In genomic region chr11:93796832-93797231, GRCh38 we compare ENCODE assay signal across 16 cellular contexts. TPM values are rescaled to one million over a fixed set of nuclear protein-coding genes. Genes with fewer than 3 reads are reported as not detected.
DNase-seq lines count a peak whose midpoint lies in the region; ATAC-seq, FAIRE-seq and TF ChIP-seq lines count a peak whose summit lies in the region.
"Had no signal": no experiment of that assay in that cellular context is flagged by ENCODE, and none has a peak within 500 bp of the region (broad histone marks: within the 10 kb centered on the region; RNA-seq: fewer than 3 reads in every experiment).

No MANE protein-coding gene starts in this region.

- BruUV-seq in endothelial cell of umbilical vein (replicated peaks; lab: Mats Ljungman, UMichigan): no TSS peak

- H3K27me3 Mint-ChIP-seq in activated CD4-positive, alpha-beta memory T cell treated with anti-CD3 and anti-CD28 coated beads for 36 hours: no peaks in the 10 kb centered on the region
- no peaks in the 10 kb centered on the region for H3K27me3 Mint-ChIP-seq in activated CD4-positive, alpha-beta memory T cell treated with anti-CD3 and anti-CD28 coated beads, Interleukin-2, amount 10 ng/mL, durations not matched to agents 7 days and 5 days
- H3K27me3 Mint-ChIP-seq in natural killer cell (ENCODE audit: low read depth in 2 of 2): no peaks in the 10 kb centered on the region
- no peaks in the 10 kb centered on the region for H3K27me3 Mint-ChIP-seq in natural killer cell treated with Interleukin-12 subunit alpha and Interleukin-12 subunit beta and Interleukin-15 and Interleukin-18, amount 100 ng/mL, for 72 hours
- no peaks in the 10 kb centered on the region for H3K27me3 Mint-ChIP-seq in stimulated activated memory B cell treated with anti-CD40 and anti-IgM and Interleukin-4, amounts not matched to agents 10 μg/mL and 1 μg/mL and 100 μg/mL, for 72 hours

- no peak overlapping the region for H3K9ac ChIP-seq in endothelial cell of umbilical vein (replicated peaks; ENCODE audit: extremely low read depth, insufficient read depth, low read length)
- H3K9ac ChIP-seq: BLaER1 had no signal

- H3K9me1 ChIP-seq in endothelial cell of umbilical vein (replicated peaks; ENCODE audit: control insufficient read depth, extremely low read depth, insufficient read depth, low read length): no peaks in the 10 kb centered on the region

- no peak for DNase-seq in activated CD4-positive, alpha-beta memory T cell treated with anti-CD3 and anti-CD28 coated beads for 36 hours
- no peak for DNase-seq in activated CD4-positive, alpha-beta memory T cell treated with anti-CD3 and anti-CD28 coated beads, Interleukin-2, amount 10 ng/mL, durations not matched to agents 7 days and 5 days
- DNase-seq in natural killer cell (no peak), endothelial cell of umbilical vein (ENCODE audit: low read depth, low spot score) (no peak), NCI-H2171 (lab: John Stamatoyannopoulos, UW) (no peak)
- no peak for DNase-seq in natural killer cell treated with Interleukin-12 subunit alpha and Interleukin-12 subunit beta and Interleukin-15 and Interleukin-18, amount 100 ng/mL, for 72 hours (ENCODE audit: low spot score)
- DNase-seq: AML-193, DMS53, GF-D8 had no signal

- H4K20me1 ChIP-seq in endothelial cell of umbilical vein (replicated peaks; ENCODE audit: control insufficient read depth, extremely low read depth, insufficient read depth, low read length): peaks cover 4% of the 10 kb centered on the region

- peaks cover 2% of the 10 kb centered on the region for H3K4me1 Mint-ChIP-seq in activated CD4-positive, alpha-beta memory T cell treated with anti-CD3 and anti-CD28 coated beads for 36 hours (ENCODE audit: low read depth)
- H3K4me1 Mint-ChIP-seq in activated CD4-positive, alpha-beta memory T cell treated with anti-CD3 and anti-CD28 coated beads, Interleukin-2, amount 10 ng/mL, durations not matched to agents 7 days and 5 days: peaks cover 8% of the 10 kb centered on the region
- H3K4me1 Mint-ChIP-seq in natural killer cell: peaks cover 8 to 17% of the 10 kb centered on the region in 2 donors
- peaks cover 0 to 5% of the 10 kb centered on the region in 2 donors for H3K4me1 Mint-ChIP-seq in natural killer cell treated with Interleukin-12 subunit alpha and Interleukin-12 subunit beta and Interleukin-15 and Interleukin-18, amount 100 ng/mL, for 72 hours (ENCODE audit: low read depth in 2 of 2)
- H3K4me1 Mint-ChIP-seq in stimulated activated memory B cell treated with anti-CD40 and anti-IgM and Interleukin-4, amounts not matched to agents 10 μg/mL and 1 μg/mL and 100 μg/mL, for 72 hours: no peaks in the 10 kb centered on the region

- H2AFZ ChIP-seq in endothelial cell of umbilical vein (ENCODE audit: low read depth, low read length): no peak overlapping the region

- no peaks in the 10 kb centered on the region for H3K9me3 Mint-ChIP-seq in activated CD4-positive, alpha-beta memory T cell treated with anti-CD3 and anti-CD28 coated beads for 36 hours
- H3K9me3 Mint-ChIP-seq in activated CD4-positive, alpha-beta memory T cell treated with anti-CD3 and anti-CD28 coated beads, Interleukin-2, amount 10 ng/mL, durations not matched to agents 7 days and 5 days: no peaks in the 10 kb centered on the region
- H3K9me3 Mint-ChIP-seq in natural killer cell: no peaks in the 10 kb centered on the region
- H3K9me3 Mint-ChIP-seq in natural killer cell treated with Interleukin-12 subunit alpha and Interleukin-12 subunit beta and Interleukin-15 and Interleukin-18, amount 100 ng/mL, for 72 hours: no peaks in the 10 kb centered on the region
- no peaks in the 10 kb centered on the region for H3K9me3 Mint-ChIP-seq in stimulated activated memory B cell treated with anti-CD40 and anti-IgM and Interleukin-4, amounts not matched to agents 10 μg/mL and 1 μg/mL and 100 μg/mL, for 72 hours

- no peak for ATAC-seq in natural killer cell
- ATAC-seq in natural killer cell treated with Interleukin-12 subunit alpha and Interleukin-12 subunit beta and Interleukin-15 and Interleukin-18, amount 100 ng/mL, for 72 hours: no peak
- no peak for ATAC-seq in stimulated activated memory B cell treated with anti-CD40 and anti-IgM and Interleukin-4, amounts not matched to agents 10 μg/mL and 1 μg/mL and 100 μg/mL, for 72 hours

- FAIRE-seq in endothelial cell of umbilical vein (lab: Jason Lieb, UNC): peak; percentile 24
- FAIRE-seq: H1 had no signal

- no peaks in the 10 kb centered on the region for H3K4me1 ChIP-seq in endothelial cell of umbilical vein (ENCODE audit: control insufficient read depth, extremely low read depth, insufficient read depth, low read length)
- H3K4me1 ChIP-seq: BLaER1, HAP-1 had no signal

- no peak overlapping the region for H3K4me3 ChIP-seq in endothelial cell of umbilical vein (replicated peaks in 1 of 3; ENCODE audit: insufficient read depth in 1 of 3, low read depth in 1 of 3, low read length in 3 of 3)
- H3K4me3 ChIP-seq: BLaER1, HAP-1 had no signal

- no peak for TF ChIP-seq POLR2A in endothelial cell of umbilical vein (IDR thresholded peaks at IDR 0.05; ENCODE audit: low read depth, low read length)

- H3K27me3 ChIP-seq in endothelial cell of umbilical vein (ENCODE audit: control insufficient read depth in 2 of 2, insufficient read depth in 2 of 2, low read length in 2 of 2): no peaks in the 10 kb centered on the region
- H3K27me3 ChIP-seq: BLaER1 had no signal

- peaks cover 20 to 25% of the 10 kb centered on the region in 2 experiments for H3K36me3 ChIP-seq in endothelial cell of umbilical vein (ENCODE audit: control insufficient read depth in 2 of 2, extremely low read depth in 1 of 2, insufficient read depth in 2 of 2, low read length in 2 of 2)

- H3K27ac ChIP-seq in endothelial cell of umbilical vein (ENCODE audit: insufficient read depth, low read depth, low read length): no peak overlapping the region
- H3K27ac ChIP-seq: 22Rv1, BLaER1 had no signal

- intact Hi-C loops in activated CD4-positive, alpha-beta memory T cell treated with anti-CD3 and anti-CD28 coated beads for 36 hours (cut with micrococcal nuclease): no loop called here
- intact Hi-C loops in natural killer cell (cut with micrococcal nuclease): no loop called here
- intact Hi-C loops in endothelial cell of umbilical vein (cut with micrococcal nuclease): loop anchor here (10.0 kb wide), 1 partner anchor 698 kb away; the partner anchor contains the start of genes ANKRD49 and MRE11

- CTCF ChIA-PET in activated CD4-positive, alpha-beta memory T cell treated with anti-CD3 and anti-CD28 coated beads for 36 hours (lab: Charles Lee): interaction anchor here (0.7 kb wide), 1 partner anchor 81 kb away, joined by 3 read pairs; no protein-coding TSS in a partner anchor
- CTCF ChIA-PET in activated CD4-positive, alpha-beta memory T cell treated with anti-CD3 and anti-CD28 coated beads, Interleukin-2, amount 10 ng/mL, durations not matched to agents 7 days and 5 days (lab: Charles Lee): no interaction called here
- CTCF ChIA-PET in endothelial cell of umbilical vein (lab: Charles Lee): no interaction called here

- H3K4me3 Mint-ChIP-seq in activated CD4-positive, alpha-beta memory T cell treated with anti-CD3 and anti-CD28 coated beads for 36 hours: no peak overlapping the region
- no peak overlapping the region for H3K4me3 Mint-ChIP-seq in activated CD4-positive, alpha-beta memory T cell treated with anti-CD3 and anti-CD28 coated beads, Interleukin-2, amount 10 ng/mL, durations not matched to agents 7 days and 5 days
- H3K4me3 Mint-ChIP-seq in natural killer cell: no peak overlapping the region
- H3K4me3 Mint-ChIP-seq in natural killer cell treated with Interleukin-12 subunit alpha and Interleukin-12 subunit beta and Interleukin-15 and Interleukin-18, amount 100 ng/mL, for 72 hours: no peak overlapping the region
- no peak overlapping the region for H3K4me3 Mint-ChIP-seq in stimulated activated memory B cell treated with anti-CD40 and anti-IgM and Interleukin-4, amounts not matched to agents 10 μg/mL and 1 μg/mL and 100 μg/mL, for 72 hours

- peaks cover 45% of the 10 kb centered on the region for H3K36me3 Mint-ChIP-seq in activated CD4-positive, alpha-beta memory T cell treated with anti-CD3 and anti-CD28 coated beads for 36 hours
- peaks cover 70% of the 10 kb centered on the region for H3K36me3 Mint-ChIP-seq in activated CD4-positive, alpha-beta memory T cell treated with anti-CD3 and anti-CD28 coated beads, Interleukin-2, amount 10 ng/mL, durations not matched to agents 7 days and 5 days (ENCODE audit: low read depth)
- H3K36me3 Mint-ChIP-seq in natural killer cell: peaks cover 24% of the 10 kb centered on the region
- H3K36me3 Mint-ChIP-seq in natural killer cell treated with Interleukin-12 subunit alpha and Interleukin-12 subunit beta and Interleukin-15 and Interleukin-18, amount 100 ng/mL, for 72 hours: peaks cover 31% of the 10 kb centered on the region
- peaks cover 31% of the 10 kb centered on the region for H3K36me3 Mint-ChIP-seq in stimulated activated memory B cell treated with anti-CD40 and anti-IgM and Interleukin-4, amounts not matched to agents 10 μg/mL and 1 μg/mL and 100 μg/mL, for 72 hours

- POLR2A ChIA-PET in activated CD4-positive, alpha-beta memory T cell treated with anti-CD3 and anti-CD28 coated beads for 36 hours (lab: Charles Lee): interaction anchor here (0.5 kb wide), 1 partner anchor 11 kb away, joined by 4 read pairs; no protein-coding TSS in a partner anchor
- POLR2A ChIA-PET in activated CD4-positive, alpha-beta memory T cell treated with anti-CD3 and anti-CD28 coated beads, Interleukin-2, amount 10 ng/mL, durations not matched to agents 7 days and 5 days (lab: Charles Lee): no interaction called here
- POLR2A ChIA-PET in endothelial cell of umbilical vein (lab: Charles Lee): no interaction called here

- H3K27ac Mint-ChIP-seq in activated CD4-positive, alpha-beta memory T cell treated with anti-CD3 and anti-CD28 coated beads for 36 hours: peak overlapping the region; percentile 49
- H3K27ac Mint-ChIP-seq in activated CD4-positive, alpha-beta memory T cell treated with anti-CD3 and anti-CD28 coated beads, Interleukin-2, amount 10 ng/mL, durations not matched to agents 7 days and 5 days: no peak overlapping the region
- peak overlapping the region; percentile 43 to 47 for H3K27ac Mint-ChIP-seq in natural killer cell
- H3K27ac Mint-ChIP-seq in natural killer cell treated with Interleukin-12 subunit alpha and Interleukin-12 subunit beta and Interleukin-15 and Interleukin-18, amount 100 ng/mL, for 72 hours: no peak overlapping the region
- no peak overlapping the region for H3K27ac Mint-ChIP-seq in stimulated activated memory B cell treated with anti-CD40 and anti-IgM and Interleukin-4, amounts not matched to agents 10 μg/mL and 1 μg/mL and 100 μg/mL, for 72 hours

- no peaks in the 10 kb centered on the region for H3K9me3 ChIP-seq in endothelial cell of umbilical vein (replicated peaks; ENCODE audit: control insufficient read depth, insufficient read depth, low read length)
- H3K9me3 ChIP-seq: BLaER1, HAP-1 had no signal

- dilution Hi-C loops in endothelial cell of umbilical vein (cut with MboI; ENCODE audit: extremely low pct_ligation_motif_present, low sequenced_read_pairs): no loop called here

- H3K4me2 ChIP-seq in endothelial cell of umbilical vein (ENCODE audit: insufficient read depth, low read length): no peak overlapping the region
- H3K4me2 ChIP-seq: BLaER1 had no signal

- peaks cover 13% of the 10 kb centered on the region for H3K79me2 ChIP-seq in endothelial cell of umbilical vein (ENCODE audit: control insufficient read depth, insufficient read depth, low read length)

- no peak for TF ChIP-seq CTCF in natural killer cell (IDR thresholded peaks at IDR 0.05)
- TF ChIP-seq CTCF in endothelial cell of umbilical vein (IDR thresholded peaks at IDR 0.05; ENCODE audit: extremely low read depth in 1 of 2, insufficient read depth in 1 of 2, low read depth in 1 of 2, low read length in 2 of 2): no peak

RNA-seq across cellular contexts. Expression of gene MED17, which starts 12.8 kb away (rescaled TPM):
- total RNA-seq in activated CD4-positive, alpha-beta memory T cell treated with anti-CD3 and anti-CD28 coated beads for 36 hours: 10 to 100 TPM; 32.3 to 34.7 TPM
- 10 to 100 TPM; 40.6 to 42.9 TPM for total RNA-seq in activated CD4-positive, alpha-beta memory T cell treated with anti-CD3 and anti-CD28 coated beads, Interleukin-2, amount 10 ng/mL, durations not matched to agents 7 days and 5 days
- total RNA-seq in natural killer cell (10 to 100 TPM; 48.8 to 71.5 (median 66.4) TPM), endothelial cell of umbilical vein (33.5 and 40.6 TPM in 2 replicates)
- 10 to 100 TPM; 47.7 to 60.6 TPM for total RNA-seq in natural killer cell treated with Interleukin-12 subunit alpha and Interleukin-12 subunit beta and Interleukin-15 and Interleukin-18, amount 100 ng/mL, for 72 hours
- polyA plus RNA-seq in endothelial cell of umbilical vein: 9.8 and 11.3 TPM in 2 replicates
- polyA plus RNA-seq in endothelial cell of umbilical vein (2011; cell fraction: cytosol; rRNA removed): 11.0 and 11.7 TPM in 2 replicates
- polyA plus RNA-seq in endothelial cell of umbilical vein (2011; cell fraction: nucleus; rRNA removed): 43.2 and 49.1 TPM in 2 replicates
- polyA plus RNA-seq in endothelial cell of umbilical vein (2012): 21.4 and 27.4 TPM in 2 replicates
- 18.1 and 20.4 TPM in 2 replicates for polyA minus RNA-seq in endothelial cell of umbilical vein
- 24.5 TPM for polyA minus RNA-seq in endothelial cell of umbilical vein (2011; cell fraction: cytosol; rRNA and poly(A)+ RNA removed)
- polyA minus RNA-seq in endothelial cell of umbilical vein (2011; cell fraction: nucleus; rRNA and poly(A)+ RNA removed): 58.9 and 59.8 TPM in 2 replicates

RNA-seq across cellular contexts. Expression of gene VSTM5, which starts 53.6 kb away (rescaled TPM):
- total RNA-seq in activated CD4-positive, alpha-beta memory T cell treated with anti-CD3 and anti-CD28 coated beads for 36 hours: not detected
- total RNA-seq in activated CD4-positive, alpha-beta memory T cell treated with anti-CD3 and anti-CD28 coated beads, Interleukin-2, amount 10 ng/mL, durations not matched to agents 7 days and 5 days: not detected
- not detected for total RNA-seq in natural killer cell
- total RNA-seq in natural killer cell treated with Interleukin-12 subunit alpha and Interleukin-12 subunit beta and Interleukin-15 and Interleukin-18, amount 100 ng/mL, for 72 hours: not detected
- total RNA-seq in endothelial cell of umbilical vein: not detected in 2 replicates
- polyA plus RNA-seq in endothelial cell of umbilical vein: 0.03 TPM in 1 of 2 replicates, not detected in the other
- polyA plus RNA-seq in endothelial cell of umbilical vein (2011; cell fraction: cytosol; rRNA removed): 0.01 TPM in 1 of 2 replicates, not detected in the other
- not detected in 2 replicates for polyA plus RNA-seq in endothelial cell of umbilical vein (2011; cell fraction: nucleus; rRNA removed)
- polyA plus RNA-seq in endothelial cell of umbilical vein (2012): not detected in 2 replicates
- 0.58 TPM in 1 of 2 replicates, not detected in the other for polyA minus RNA-seq in endothelial cell of umbilical vein
- polyA minus RNA-seq in endothelial cell of umbilical vein (2011; cell fraction: cytosol; rRNA and poly(A)+ RNA removed): not detected
- polyA minus RNA-seq in endothelial cell of umbilical vein (2011; cell fraction: nucleus; rRNA and poly(A)+ RNA removed): not detected in 2 replicates
- total RNA-seq: A673, HT-29 had no signal

RNA-seq across cellular contexts. Expression of gene C11orf54, which starts 55.4 kb away (rescaled TPM):
- 10 to 100 TPM; 21.6 to 23.7 TPM for total RNA-seq in activated CD4-positive, alpha-beta memory T cell treated with anti-CD3 and anti-CD28 coated beads for 36 hours
- 10 to 100 TPM; 24.4 to 24.6 TPM for total RNA-seq in activated CD4-positive, alpha-beta memory T cell treated with anti-CD3 and anti-CD28 coated beads, Interleukin-2, amount 10 ng/mL, durations not matched to agents 7 days and 5 days
- total RNA-seq in natural killer cell (10 to 100 TPM; 15.5 to 25.0 (median 22.7) TPM), endothelial cell of umbilical vein (17.7 and 18.7 TPM in 2 replicates)
- total RNA-seq in natural killer cell treated with Interleukin-12 subunit alpha and Interleukin-12 subunit beta and Interleukin-15 and Interleukin-18, amount 100 ng/mL, for 72 hours: 10 to 100 TPM; 19.6 to 25.5 TPM
- 3.2 and 4.2 TPM in 2 replicates for polyA plus RNA-seq in endothelial cell of umbilical vein
- polyA plus RNA-seq in endothelial cell of umbilical vein (2011; cell fraction: cytosol; rRNA removed): 6.3 and 8.2 TPM in 2 replicates
- polyA plus RNA-seq in endothelial cell of umbilical vein (2011; cell fraction: nucleus; rRNA removed): 14.7 and 14.9 TPM in 2 replicates
- 17.4 and 20.8 TPM in 2 replicates for polyA plus RNA-seq in endothelial cell of umbilical vein (2012)
- 3.5 and 5.0 TPM in 2 replicates for polyA minus RNA-seq in endothelial cell of umbilical vein
- polyA minus RNA-seq in endothelial cell of umbilical vein (2011; cell fraction: cytosol; rRNA and poly(A)+ RNA removed): 9.7 TPM
- polyA minus RNA-seq in endothelial cell of umbilical vein (2011; cell fraction: nucleus; rRNA and poly(A)+ RNA removed): 6.6 and 10.0 TPM in 2 replicates

RNA-seq across cellular contexts. Expression of gene TAF1D, which starts 55.5 kb away (rescaled TPM):
- total RNA-seq in activated CD4-positive, alpha-beta memory T cell treated with anti-CD3 and anti-CD28 coated beads for 36 hours: 100 to 1,000 TPM; 325 to 342 TPM
- total RNA-seq in activated CD4-positive, alpha-beta memory T cell treated with anti-CD3 and anti-CD28 coated beads, Interleukin-2, amount 10 ng/mL, durations not matched to agents 7 days and 5 days: 100 to 1,000 TPM; 183 to 184 TPM
- 100 to 1,000 TPM in 2 of 3 donors, 10 to 100 TPM in 1; 76.3 to 110 (median 109) TPM for total RNA-seq in natural killer cell
- 100 to 1,000 TPM; 146 to 329 TPM for total RNA-seq in natural killer cell treated with Interleukin-12 subunit alpha and Interleukin-12 subunit beta and Interleukin-15 and Interleukin-18, amount 100 ng/mL, for 72 hours
- total RNA-seq in endothelial cell of umbilical vein: 172 and 181 TPM in 2 replicates
- 39.7 and 60.7 TPM in 2 replicates for polyA plus RNA-seq in endothelial cell of umbilical vein
- polyA plus RNA-seq in endothelial cell of umbilical vein (2011; cell fraction: cytosol; rRNA removed): 74.3 and 83.3 TPM in 2 replicates
- 322 and 436 TPM in 2 replicates for polyA plus RNA-seq in endothelial cell of umbilical vein (2011; cell fraction: nucleus; rRNA removed)
- 155 and 190 TPM in 2 replicates for polyA plus RNA-seq in endothelial cell of umbilical vein (2012)
- polyA minus RNA-seq in endothelial cell of umbilical vein: 49.6 and 68.3 TPM in 2 replicates
- 96.9 TPM for polyA minus RNA-seq in endothelial cell of umbilical vein (2011; cell fraction: cytosol; rRNA and poly(A)+ RNA removed)
- polyA minus RNA-seq in endothelial cell of umbilical vein (2011; cell fraction: nucleus; rRNA and poly(A)+ RNA removed): 205 and 310 TPM in 2 replicates

Comparison
In these comparisons a context has a peak if more than half of its experiments do, and no peak if none do; other contexts are left out.
1. H3K27ac Mint-ChIP-seq: peak in activated CD4-positive, alpha-beta memory T cell treated with anti-CD3 and anti-CD28 coated beads for 36 hours (single experiment) and natural killer cell (2 of 2); none in activated CD4-positive, alpha-beta memory T cell treated with anti-CD3 and anti-CD28 coated beads, Interleukin-2, amount 10 ng/mL, durations not matched to agents 7 days and 5 days (single experiment), natural killer cell treated with Interleukin-12 subunit alpha and Interleukin-12 subunit beta and Interleukin-15 and Interleukin-18, amount 100 ng/mL, for 72 hours (0 of 2) and stimulated activated memory B cell treated with anti-CD40 and anti-IgM and Interleukin-4, amounts not matched to agents 10 μg/mL and 1 μg/mL and 100 μg/mL, for 72 hours (single experiment).